Comparison of ENCODE assay signal across 9 cellular contexts in the genomic region with DNA sequence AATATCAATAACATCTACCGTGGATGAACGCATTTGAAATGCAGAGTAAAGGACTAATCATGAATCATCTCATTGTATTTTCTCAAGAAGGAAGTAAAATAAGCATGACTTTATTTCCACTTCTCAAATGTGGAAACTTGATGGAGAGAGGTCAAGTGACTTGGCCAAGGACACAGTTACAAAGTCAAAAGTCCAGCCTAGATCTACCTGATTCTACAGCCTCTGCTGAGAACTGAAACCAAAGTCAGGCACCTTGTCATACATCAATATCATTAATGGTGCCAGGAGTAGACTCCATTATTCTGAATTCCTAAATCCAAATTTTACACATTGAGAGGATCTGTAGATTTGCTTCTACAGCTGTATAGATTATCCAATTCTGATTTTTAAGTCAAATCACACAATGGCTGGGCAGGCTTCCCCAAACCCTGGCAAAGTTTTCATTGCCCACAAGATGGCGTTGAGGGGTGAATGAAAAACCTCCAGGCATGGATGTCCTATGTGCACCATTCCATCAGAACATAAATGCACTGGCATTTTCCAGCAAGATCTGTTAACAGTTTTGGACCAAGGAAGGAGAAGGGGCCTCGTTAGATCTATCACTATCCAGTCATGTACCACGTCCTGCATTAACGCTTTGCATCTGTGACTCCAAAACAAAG.
DNase-seq lines count a peak whose midpoint lies in the region; ATAC-seq and TF ChIP-seq lines count a peak whose summit lies in the region.
"Had no signal": no experiment of that assay in that cellular context is flagged by ENCODE, and none has a peak within 500 bp of the region (broad histone marks: within the 10 kb centered on the region; RNA-seq: fewer than 3 reads in every experiment).

No MANE protein-coding gene starts in this region.

- TF ChIP-seq CTCF in HL-60 (IDR thresholded peaks at IDR 0.05; ENCODE audit: insufficient read depth, low read length), result peak; percentile 47
- peak; percentile 23 to 58 (median 51) for TF ChIP-seq CTCF in adrenal gland (IDR thresholded peaks at IDR 0.05)
- no peak for TF ChIP-seq CTCF in natural killer cell (IDR thresholded peaks at IDR 0.05)

- no peaks in the 10 kb centered on the region for H3K9me3 ChIP-seq in adrenal gland (replicated peaks in 1 of 3)

- H3K36me3 Mint-ChIP-seq in natural killer cell, result no peaks in the 10 kb centered on the region
- H3K36me3 Mint-ChIP-seq: activated naive CD8-positive, alpha-beta T cell treated with anti-CD3 and anti-CD28 coated beads, Interleukin-2, amount 10 ng/mL, durations not matched to agents 7 days and 5 days had no signal

- H3K4me1 Mint-ChIP-seq in natural killer cell, result no peaks in the 10 kb centered on the region
- H3K4me1 Mint-ChIP-seq: activated naive CD8-positive, alpha-beta T cell treated with anti-CD3 and anti-CD28 coated beads, Interleukin-2, amount 10 ng/mL, durations not matched to agents 7 days and 5 days had no signal

- no peak overlapping the region for H3K27ac Mint-ChIP-seq in natural killer cell
- H3K27ac Mint-ChIP-seq: activated naive CD8-positive, alpha-beta T cell treated with anti-CD3 and anti-CD28 coated beads, Interleukin-2, amount 10 ng/mL, durations not matched to agents 7 days and 5 days had no signal

- DNase-seq in ACHN, result peak; percentile 25
- DNase-seq in HL-60 (ENCODE audit: low read depth in 1 of 2, low spot score in 1 of 2), result peak in 1 of 2 experiments; percentile 45
- DNase-seq in adrenal gland, result peak; percentile 29 to 65 (median 49)
- DNase-seq in iPS-NIHi11 (ENCODE audit: low spot score), result peak; percentile 22
- no peak for DNase-seq in natural killer cell
- no peak for DNase-seq in NCI-H2171 (lab: John Stamatoyannopoulos, UW)
- DNase-seq: activated naive CD8-positive, alpha-beta T cell treated with anti-CD3 and anti-CD28 coated beads, Interleukin-2, amount 10 ng/mL, durations not matched to agents 7 days and 5 days had no signal

- H3K36me3 ChIP-seq in adrenal gland (replicated peaks in 1 of 2), result no peaks in the 10 kb centered on the region

- H3K27me3 ChIP-seq in HL-60 (ENCODE audit: insufficient read depth, poor library complexity, severe bottlenecking) (no peaks in the 10 kb centered on the region), adrenal gland (no peaks in the 10 kb centered on the region)

- H3K4me1 ChIP-seq in adrenal gland (replicated peaks in 1 of 2), result no peaks in the 10 kb centered on the region

- H3K4me3 ChIP-seq in HL-60 (replicated peaks; ENCODE audit: insufficient read depth, low read length), result no peak overlapping the region
- no peak overlapping the region for H3K4me3 ChIP-seq in adrenal gland

- H3K27me3 Mint-ChIP-seq in natural killer cell (ENCODE audit: low read depth in 2 of 2), result peaks cover 0 to 7% of the 10 kb centered on the region in 2 donors
- H3K27me3 Mint-ChIP-seq: activated naive CD8-positive, alpha-beta T cell treated with anti-CD3 and anti-CD28 coated beads, Interleukin-2, amount 10 ng/mL, durations not matched to agents 7 days and 5 days had no signal

- H3K27ac ChIP-seq in HL-60 (replicated peaks) (no peak overlapping the region), adrenal gland (no peak overlapping the region)

- no peak for ATAC-seq in HG02642 (IDR thresholded peaks at IDR 0.05; ENCODE audit: poor library complexity, unreplicated experiment)
- ATAC-seq in natural killer cell, result no peak
- no peak for ATAC-seq in GM19351 (IDR thresholded peaks at IDR 0.05; ENCODE audit: unreplicated experiment)

- WGBS in adrenal gland, 4 donors, result 64 to 77% (median 69%) methylated on average over 6 of the region's 6 CpGs

- H3K4me3 Mint-ChIP-seq in natural killer cell, result no peak overlapping the region
- H3K4me3 Mint-ChIP-seq: activated naive CD8-positive, alpha-beta T cell treated with anti-CD3 and anti-CD28 coated beads, Interleukin-2, amount 10 ng/mL, durations not matched to agents 7 days and 5 days had no signal

- in situ Hi-C loops in ACHN (cut with HindIII; ENCODE audit: low pct_ligation_motif_present, low pct_unique_long_range_greater_than_20kb, low sequenced_read_pairs), result no loop called here

- intact Hi-C loops in adrenal gland (cut with DNase I) (loop anchor here (5.0 to 10.0 kb wide), 2 partner anchors 419 to 426 kb away; a partner anchor contains a TSS), natural killer cell (cut with micrococcal nuclease) (no loop called here)

- no peak for TF ChIP-seq POLR2A in adrenal gland (IDR thresholded peaks at IDR 0.05)

- no peaks in the 10 kb centered on the region for H3K9me3 Mint-ChIP-seq in natural killer cell
- H3K9me3 Mint-ChIP-seq: activated naive CD8-positive, alpha-beta T cell treated with anti-CD3 and anti-CD28 coated beads, Interleukin-2, amount 10 ng/mL, durations not matched to agents 7 days and 5 days had no signal

Comparison
In these comparisons a context has a peak if more than half of its experiments do, and no peak if none do; other contexts are left out.
1. DNase-seq: peak in ACHN (single experiment), adrenal gland (7 of 7) and iPS-NIHi11 (single experiment); none in natural killer cell (single experiment) and NCI-H2171 (single experiment).